10 cellular contexts compared by ENCODE assay signal in the genomic region with DNA sequence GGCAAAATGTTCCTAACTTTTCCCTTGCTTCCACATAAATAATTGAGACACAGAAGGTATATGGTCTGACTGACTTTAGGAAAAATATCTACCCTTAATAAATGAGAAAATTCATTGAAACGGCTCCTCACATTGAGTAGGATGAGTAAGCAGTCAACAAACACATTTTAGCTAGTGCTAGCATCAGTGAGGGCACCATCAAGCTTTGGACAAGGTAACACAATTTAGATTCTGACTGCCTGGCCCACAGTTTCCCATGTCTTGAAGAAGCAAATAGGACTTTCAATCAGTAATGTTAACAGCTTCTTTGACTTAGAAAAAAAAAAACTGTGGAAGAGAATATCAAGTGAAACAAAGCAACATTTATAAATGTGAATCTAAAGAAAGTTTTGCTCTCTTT.
DNase-seq lines count a peak whose midpoint lies in the region; ATAC-seq and TF ChIP-seq lines count a peak whose summit lies in the region.
"Had no signal": no experiment of that assay in that cellular context is flagged by ENCODE, and none has a peak within 500 bp of the region (broad histone marks: within the 10 kb centered on the region; RNA-seq: fewer than 3 reads in every experiment).

No MANE protein-coding gene starts in this region.

- H3K4me1 ChIP-seq in right atrium auricular region, result peaks cover 0 to 35% of the 10 kb centered on the region in 2 donors
- peaks cover 3% of the 10 kb centered on the region for H3K4me1 ChIP-seq in urinary bladder (ENCODE audit: insufficient read depth)
- H3K4me1 ChIP-seq: BLaER1 had no signal

- no peaks in the 10 kb centered on the region for H3K27me3 Mint-ChIP-seq in activated T-helper 1 cell treated with anti-CD3 and anti-CD28 coated beads, Interleukin-12 subunit alpha, Interleukin-12 subunit beta, Interleukin-2, Interleukin-4 antibody, amounts not matched to agents 30 ng/mL and 10 ng/mL and 1 ng/mL, durations not matched to agents 14 hours and 24 hours and 36 hours (ENCODE audit: insufficient read depth)
- no peaks in the 10 kb centered on the region for H3K27me3 Mint-ChIP-seq in naive B cell

- H3K36me3 ChIP-seq in right atrium auricular region (no peaks in the 10 kb centered on the region), urinary bladder (ENCODE audit: insufficient read depth) (no peaks in the 10 kb centered on the region)
- H3K36me3 ChIP-seq: BLaER1 had no signal

- H3K27ac ChIP-seq in right atrium auricular region (peak overlapping the region; percentile 42 to 60), urinary bladder (ENCODE audit: low read depth) (peak overlapping the region; percentile 45)
- H3K27ac ChIP-seq: BLaER1 had no signal

- 58% methylated on average over 1 of the region's 1 CpG for WGBS in urinary bladder

- H3K4me3 ChIP-seq in right atrium auricular region, result no peak overlapping the region
- no peak overlapping the region for H3K4me3 ChIP-seq in urinary bladder (ENCODE audit: low read depth, low read length)
- H3K4me3 ChIP-seq: BLaER1 had no signal

- DNase-seq in right atrium auricular region (ENCODE audit: low spot score), result no peak
- no peak for DNase-seq in cardiac septum (ENCODE audit: low spot score)
- DNase-seq in activated T-helper 1 cell treated with anti-CD3 and anti-CD28 coated beads, Interleukin-12 subunit alpha, Interleukin-12 subunit beta, Interleukin-2, Interleukin-4 antibody, amounts not matched to agents 30 ng/mL and 10 ng/mL and 1 ng/mL, durations not matched to agents 14 hours and 24 hours and 36 hours (ENCODE audit: low spot score), result no peak
- no peak for DNase-seq in naive B cell
- no peak for DNase-seq in putamen (ENCODE audit: low spot score)
- DNase-seq in LoVo (ENCODE audit: low spot score), result no peak
- DNase-seq: NCI-H2171 had no signal

- no peak for ATAC-seq in naive B cell (ENCODE audit: low read depth in 2 of 2)
- no peak for ATAC-seq in HG02642 (IDR thresholded peaks at IDR 0.05; ENCODE audit: poor library complexity, unreplicated experiment)

- H3K9me3 ChIP-seq in right atrium auricular region, result no peaks in the 10 kb centered on the region
- H3K9me3 ChIP-seq: BLaER1 had no signal

- intact Hi-C loops in cardiac septum (cut with DNase I), result no loop called here
- intact Hi-C loops in activated T-helper 1 cell treated with anti-CD3 and anti-CD28 coated beads, Interleukin-12 subunit alpha, Interleukin-12 subunit beta, Interleukin-2, Interleukin-4 antibody, amounts not matched to agents 30 ng/mL and 10 ng/mL and 1 ng/mL, durations not matched to agents 14 hours and 24 hours and 36 hours (cut with micrococcal nuclease), result loop anchor here (1.0 to 10.0 kb wide), 8 partner anchors 11 to 1594 kb away; a partner anchor contains a TSS

- no peak for TF ChIP-seq CTCF in right atrium auricular region (IDR thresholded peaks at IDR 0.05)

- H3K36me3 Mint-ChIP-seq in activated T-helper 1 cell treated with anti-CD3 and anti-CD28 coated beads, Interleukin-12 subunit alpha, Interleukin-12 subunit beta, Interleukin-2, Interleukin-4 antibody, amounts not matched to agents 30 ng/mL and 10 ng/mL and 1 ng/mL, durations not matched to agents 14 hours and 24 hours and 36 hours (ENCODE audit: low read depth), result no peaks in the 10 kb centered on the region
- no peaks in the 10 kb centered on the region for H3K36me3 Mint-ChIP-seq in naive B cell

- H3K27ac Mint-ChIP-seq in activated T-helper 1 cell treated with anti-CD3 and anti-CD28 coated beads, Interleukin-12 subunit alpha, Interleukin-12 subunit beta, Interleukin-2, Interleukin-4 antibody, amounts not matched to agents 30 ng/mL and 10 ng/mL and 1 ng/mL, durations not matched to agents 14 hours and 24 hours and 36 hours, result peak overlapping the region; percentile 90
- H3K27ac Mint-ChIP-seq in naive B cell, result peak overlapping the region; percentile 77 to 98 (median 96)

- H3K4me1 Mint-ChIP-seq in activated T-helper 1 cell treated with anti-CD3 and anti-CD28 coated beads, Interleukin-12 subunit alpha, Interleukin-12 subunit beta, Interleukin-2, Interleukin-4 antibody, amounts not matched to agents 30 ng/mL and 10 ng/mL and 1 ng/mL, durations not matched to agents 14 hours and 24 hours and 36 hours (ENCODE audit: low read depth), result peaks cover 86% of the 10 kb centered on the region
- peaks cover 51 to 71% (median 63%) of the 10 kb centered on the region in 3 donors for H3K4me1 Mint-ChIP-seq in naive B cell

- H3K27me3 ChIP-seq in right atrium auricular region, result no peaks in the 10 kb centered on the region

- H3K9me3 Mint-ChIP-seq in activated T-helper 1 cell treated with anti-CD3 and anti-CD28 coated beads, Interleukin-12 subunit alpha, Interleukin-12 subunit beta, Interleukin-2, Interleukin-4 antibody, amounts not matched to agents 30 ng/mL and 10 ng/mL and 1 ng/mL, durations not matched to agents 14 hours and 24 hours and 36 hours, result no peaks in the 10 kb centered on the region
- H3K9me3 Mint-ChIP-seq in naive B cell, result no peaks in the 10 kb centered on the region

- peak overlapping the region; percentile 76 for H3K4me3 Mint-ChIP-seq in activated T-helper 1 cell treated with anti-CD3 and anti-CD28 coated beads, Interleukin-12 subunit alpha, Interleukin-12 subunit beta, Interleukin-2, Interleukin-4 antibody, amounts not matched to agents 30 ng/mL and 10 ng/mL and 1 ng/mL, durations not matched to agents 14 hours and 24 hours and 36 hours
- peak overlapping the region; percentile 77 to 99 (median 85) for H3K4me3 Mint-ChIP-seq in naive B cell
